ENCODE assay signal across 27 cellular contexts in the genomic region with DNA sequence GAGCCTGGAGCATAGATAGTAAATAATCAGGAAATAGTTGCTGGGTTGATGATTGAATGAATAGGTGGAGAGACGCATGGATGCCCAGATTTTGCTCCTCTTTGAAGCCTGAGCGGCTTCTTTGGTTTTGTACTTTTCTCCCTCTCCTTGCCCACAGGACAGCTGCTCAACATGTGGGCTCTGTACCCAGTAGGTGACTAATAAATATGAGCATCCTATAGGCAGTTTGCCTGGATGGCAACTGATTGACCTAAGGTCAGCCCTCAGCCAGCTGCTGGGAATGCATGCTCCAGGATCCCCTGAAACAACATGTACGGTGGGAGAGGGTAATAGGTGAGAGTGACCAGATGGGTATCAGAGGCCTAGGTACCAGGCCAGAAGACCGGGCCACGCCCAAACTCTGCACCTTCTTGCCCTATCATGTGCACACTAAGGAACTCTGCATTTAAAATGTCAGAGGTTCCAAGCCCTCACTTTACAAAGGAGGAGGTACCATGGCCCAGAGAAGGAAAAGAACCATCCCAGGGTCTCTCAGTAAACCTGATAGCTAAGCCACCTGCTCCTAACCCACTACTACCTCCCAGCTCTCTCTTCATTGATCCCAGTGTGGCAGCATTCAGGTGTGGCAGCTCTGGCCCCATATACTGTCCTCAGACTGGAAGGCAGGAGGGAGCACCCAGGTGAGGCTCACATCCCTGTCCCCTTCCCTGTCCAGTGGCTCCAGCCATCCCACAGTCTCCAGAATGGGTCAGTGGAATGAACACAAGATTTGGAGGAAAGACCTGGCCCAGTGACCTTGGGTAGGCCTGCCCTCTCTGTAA. TPM values are rescaled to one million over a fixed set of nuclear protein-coding genes. Genes with fewer than 3 reads are reported as not detected.
DNase-seq lines count a peak whose midpoint lies in the region; ATAC-seq and TF ChIP-seq lines count a peak whose summit lies in the region.
"Had no signal": no experiment of that assay in that cellular context is flagged by ENCODE, and none has a peak within 500 bp of the region (broad histone marks: within the 10 kb centered on the region; RNA-seq: fewer than 3 reads in every experiment).

No MANE protein-coding gene starts in this region.

- in situ Hi-C loops in GM13976 (cut with MboI; ENCODE audit: low sequenced_read_pairs, unreplicated experiment): no loop called here

- intact Hi-C loops in ascending aorta (cut with DNase I): loop anchor here (5.0 to 10.0 kb wide), 2 partner anchors 181 to 203 kb away; no protein-coding TSS in a partner anchor

- H3K36me3 ChIP-seq in ascending aorta (no peaks in the 10 kb centered on the region), suprapubic skin (no peaks in the 10 kb centered on the region)
- H3K36me3 ChIP-seq: adrenal gland, right atrium auricular region, uterus had no signal

- H3K27ac ChIP-seq in ascending aorta (peak overlapping the region; percentile 94 to 98), suprapubic skin (no peak overlapping the region)
- H3K27ac ChIP-seq: adrenal gland, testis had no signal

- H3K4me1 ChIP-seq in ascending aorta (peaks cover 4 to 13% of the 10 kb centered on the region in 2 donors), suprapubic skin (peaks cover 34% of the 10 kb centered on the region)
- H3K4me1 ChIP-seq: uterus had no signal

- peak overlapping the region; percentile 87 for H3K4me3 Mint-ChIP-seq in neural crest cell
- H3K4me3 Mint-ChIP-seq: memory B cell had no signal

- H3K4me1 Mint-ChIP-seq in neural crest cell: peaks cover 63% of the 10 kb centered on the region

- H3K27me3 ChIP-seq in ascending aorta (no peaks in the 10 kb centered on the region), suprapubic skin (no peaks in the 10 kb centered on the region)
- H3K27me3 ChIP-seq: adrenal gland, right atrium auricular region, testis, uterus had no signal

- H3K27ac Mint-ChIP-seq in neural crest cell (ENCODE audit: unreplicated experiment): no peak overlapping the region
- H3K27ac Mint-ChIP-seq: CD8-positive, alpha-beta T cell; memory B cell had no signal

- H3K27me3 Mint-ChIP-seq in neural crest cell (ENCODE audit: low read depth): peaks cover 19% of the 10 kb centered on the region

- no peaks in the 10 kb centered on the region for H3K9me3 ChIP-seq in ascending aorta
- H3K9me3 ChIP-seq in suprapubic skin: no peaks in the 10 kb centered on the region
- H3K9me3 ChIP-seq: adrenal gland, right atrium auricular region, testis, uterus had no signal

- peak; percentile 28 for DNase-seq in HCEC 1CT
- DNase-seq in ascending aorta (ENCODE audit: low spot score in 2 of 2): peak in 1 of 2 donors; percentile 59
- DNase-seq in neural crest cell (ENCODE audit: low read depth, low spot score): no peak
- DNase-seq in suprapubic skin (ENCODE audit: low spot score in 2 of 2): peak; percentile 58 to 74
- no peak for DNase-seq in dermis blood vessel endothelial cell
- no peak for DNase-seq in GM13976 (ENCODE audit: low spot score)
- DNase-seq: activated CD4-positive, alpha-beta T cell treated with anti-CD3 and anti-CD28 coated beads for 48 hours; activated naive CD4-positive, alpha-beta T cell; activated T-cell treated with anti-CD3 and anti-CD28 coated beads, Interleukin-2, amount 50 U/mL, for 48 hours; CD8-positive, alpha-beta T cell; DMS153; effector CD8-positive, alpha-beta T cell; left colon; NCI-H1092; NCI-H187; NCI-H2171; NCI-H510A; PC-3; Right ventricle myocardium superior; stimulated activated naive CD4-positive, alpha-beta T cell treated with Interleukin-2 at 50 U/mL for 16 hours; T-helper 2 cell; testis; uterus had no signal

- ATAC-seq in HG02642 (IDR thresholded peaks at IDR 0.05; ENCODE audit: poor library complexity, unreplicated experiment): no peak
- ATAC-seq: CD8-positive, alpha-beta T cell; left colon; PC-3 had no signal

- TF ChIP-seq POLR2A in suprapubic skin (IDR thresholded peaks at IDR 0.05): no peak

- peaks cover 2% of the 10 kb centered on the region for H3K9me3 Mint-ChIP-seq in neural crest cell
- H3K9me3 Mint-ChIP-seq: CD8-positive, alpha-beta T cell; memory B cell had no signal

- H3K36me3 Mint-ChIP-seq in neural crest cell (ENCODE audit: low read depth): no peaks in the 10 kb centered on the region
- H3K36me3 Mint-ChIP-seq: CD8-positive, alpha-beta T cell; memory B cell had no signal

- H3K4me3 ChIP-seq in ascending aorta (no peak overlapping the region), suprapubic skin (no peak overlapping the region)
- H3K4me3 ChIP-seq: adrenal gland, right atrium auricular region, testis, uterus had no signal

- WGBS in suprapubic skin: 92% methylated on average over 5 of the region's 5 CpGs

- TF ChIP-seq EP300 in suprapubic skin (IDR thresholded peaks at IDR 0.05): no peak

- TF ChIP-seq CTCF in ascending aorta (IDR thresholded peaks at IDR 0.05): no peak
- TF ChIP-seq CTCF in neural crest cell (conservative IDR thresholded peaks at IDR 0.05): no peak
- no peak for TF ChIP-seq CTCF in suprapubic skin (IDR thresholded peaks at IDR 0.05)
- TF ChIP-seq CTCF in GM13976 (IDR thresholded peaks at IDR 0.05; ENCODE audit: borderline replicate concordance, control extremely low read depth, extremely low read depth, insufficient read depth, missing control alignments): no peak

RNA-seq across cellular contexts. Expression of a gene that starts 2.7 kb away (rescaled TPM):
- 180 TPM for total RNA-seq in ascending aorta
- total RNA-seq in neural crest cell: 24.3 and 26.5 TPM in 2 replicates
- total RNA-seq in suprapubic skin: 10 to 100 TPM in 2 of 4 donors, 1 to 10 TPM in 2; 8.9 to 17.3 (median 12.8) TPM
- total RNA-seq in dermis blood vessel endothelial cell: 7.3 and 9.8 TPM in 2 replicates

Comparison
In these comparisons a context has a peak if more than half of its experiments do, and no peak if none do; other contexts are left out.
1. DNase-seq: peak in HCEC 1CT (single experiment) and suprapubic skin (2 of 2); none in neural crest cell (single experiment), dermis blood vessel endothelial cell (single experiment) and GM13976 (single experiment).